10 cellular contexts compared by ENCODE assay signal in the genomic region with DNA sequence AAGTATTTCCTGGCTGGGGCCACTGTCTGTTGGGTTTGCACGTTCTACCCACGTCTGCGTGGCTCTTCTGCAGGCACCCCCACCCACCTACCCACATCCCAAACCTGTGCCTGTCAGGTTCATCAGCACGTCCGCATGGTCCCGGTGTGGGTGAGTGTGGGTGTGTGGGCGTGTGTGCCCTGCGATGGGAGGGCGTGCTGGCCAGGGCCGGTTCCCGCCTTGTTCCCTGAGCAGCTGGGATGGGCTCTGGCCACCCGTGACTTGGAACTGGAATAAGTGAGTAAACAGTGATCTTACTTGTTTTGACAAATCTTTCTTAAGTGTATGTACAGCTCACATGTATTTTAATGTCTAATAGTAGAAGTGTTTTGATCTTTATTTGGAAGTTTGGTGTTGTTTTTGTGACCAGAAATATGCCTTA. TPM values are rescaled to one million over a fixed set of nuclear protein-coding genes. Genes with fewer than 3 reads are reported as not detected.
DNase-seq lines count a peak whose midpoint lies in the region; ATAC-seq and TF ChIP-seq lines count a peak whose summit lies in the region.
"Had no signal": no experiment of that assay in that cellular context is flagged by ENCODE, and none has a peak within 500 bp of the region (broad histone marks: within the 10 kb centered on the region; RNA-seq: fewer than 3 reads in every experiment).

No MANE protein-coding gene starts in this region.

- no peaks in the 10 kb centered on the region for H3K27me3 ChIP-seq in RWPE2 (ENCODE audit: insufficient read depth, poor library complexity, severe bottlenecking)
- H3K27me3 ChIP-seq in transverse colon: no peaks in the 10 kb centered on the region

- no peaks in the 10 kb centered on the region for H3K27me3 Mint-ChIP-seq in effector memory CD8-positive, alpha-beta T cell

- peaks cover 40% of the 10 kb centered on the region for H3K36me3 ChIP-seq in RWPE2 (ENCODE audit: low read depth)
- no peaks in the 10 kb centered on the region for H3K36me3 ChIP-seq in transverse colon

- peak overlapping the region; percentile 89 to 94 for H3K27ac Mint-ChIP-seq in effector memory CD8-positive, alpha-beta T cell

- peak overlapping the region; percentile 22 to 61 for H3K4me3 Mint-ChIP-seq in effector memory CD8-positive, alpha-beta T cell

- H3K9me3 ChIP-seq in RWPE2 (ENCODE audit: severe bottlenecking) (no peaks in the 10 kb centered on the region), transverse colon (no peaks in the 10 kb centered on the region)

- 33 to 42% methylated on average over 5 to 12 of the region's 12 CpGs for WGBS in transverse colon (ENCODE audit: low coverage in 1 of 2), 2 donors

- no peaks in the 10 kb centered on the region for H3K9me3 Mint-ChIP-seq in effector memory CD8-positive, alpha-beta T cell

- TF ChIP-seq CTCF in RWPE2 (IDR thresholded peaks at IDR 0.05; ENCODE audit: poor library complexity, severe bottlenecking): no peak
- no peak for TF ChIP-seq CTCF in transverse colon (IDR thresholded peaks at IDR 0.05)

- peaks cover 24% of the 10 kb centered on the region for H3K36me3 Mint-ChIP-seq in effector memory CD8-positive, alpha-beta T cell (ENCODE audit: insufficient read depth)

- H3K4me3 ChIP-seq in RWPE2 (ENCODE audit: severe bottlenecking) (no peak overlapping the region), transverse colon (no peak overlapping the region)

- no peak for TF ChIP-seq EP300 in transverse colon (IDR thresholded peaks at IDR 0.05; ENCODE audit: low read depth)

- H3K27ac ChIP-seq in RWPE2 (ENCODE audit: poor library complexity, severe bottlenecking): peak overlapping the region; percentile 99
- peak overlapping the region; percentile 64 to 87 (median 74) for H3K27ac ChIP-seq in transverse colon

- intact Hi-C loops in transverse colon (cut with DNase I; ENCODE audit: low total_unique reads): no loop called here

- ATAC-seq in RWPE2 (ENCODE audit: low read depth) (peak; percentile 38), GM21723 (IDR thresholded peaks at IDR 0.05; ENCODE audit: unreplicated experiment) (no peak)
- ATAC-seq in effector memory CD8-positive, alpha-beta T cell (replicated peaks): peak; percentile 81

- H3K4me1 Mint-ChIP-seq in effector memory CD8-positive, alpha-beta T cell (ENCODE audit: low read depth in 2 of 2): peaks cover 42 to 54% of the 10 kb centered on the region in 2 donors

- in situ Hi-C loops in transverse colon (cut with MboI; ENCODE audit: low pct_ligation_motif_present in 1 of 4, low pct_unique_long_range_greater_than_20kb in 1 of 4, low sequenced_read_pairs in 3 of 4): loop anchor here in 2 of 4 donors (10.0 kb wide), 2 partner anchors 50 to 80 kb away; a partner anchor contains a TSS

- DNase-seq in RWPE2 (ENCODE audit: low spot score) (no peak), myocyte (ENCODE audit: low read depth) (peak; percentile 40), transverse colon (peak; percentile 75), CD1c-positive myeloid dendritic cell (ENCODE audit: extremely low spot score) (no peak)
- DNase-seq in effector memory CD8-positive, alpha-beta T cell: peak; percentile 51 to 52 (median 52)
- no peak for DNase-seq in activated CD8-positive, alpha-beta memory T cell treated with anti-CD3 and anti-CD28 coated beads, Interleukin-2, amount 50 U/mL, for 48 hours
- DNase-seq: glutamatergic neuron, Karpas-422, OCI-M1 had no signal

- H3K4me1 ChIP-seq in RWPE2 (ENCODE audit: insufficient read depth, poor library complexity, severe bottlenecking) (peaks cover 58% of the 10 kb centered on the region), transverse colon (peaks cover 55 to 88% (median 66%) of the 10 kb centered on the region in 4 donors)

- TF ChIP-seq POLR2A in transverse colon (IDR thresholded peaks at IDR 0.05): peak; percentile 24

RNA-seq across cellular contexts. Expression of a gene that starts 20.4 kb away (rescaled TPM):
- 97.8 and 120 TPM in 2 replicates for total RNA-seq in myocyte
- polyA plus RNA-seq in myocyte (2012): 196 TPM
- total RNA-seq in transverse colon: 100 to 1,000 TPM; 125 to 252 (median 184) TPM

Comparison
In these comparisons a context has a peak if more than half of its experiments do, and no peak if none do; other contexts are left out.
1. DNase-seq: peak in effector memory CD8-positive, alpha-beta T cell (3 of 3), myocyte (single experiment) and transverse colon (single experiment); none in RWPE2 (single experiment), CD1c-positive myeloid dendritic cell (single experiment) and activated CD8-positive, alpha-beta memory T cell treated with anti-CD3 and anti-CD28 coated beads, Interleukin-2, amount 50 U/mL, for 48 hours (single experiment).